In the genomic region with DNA sequence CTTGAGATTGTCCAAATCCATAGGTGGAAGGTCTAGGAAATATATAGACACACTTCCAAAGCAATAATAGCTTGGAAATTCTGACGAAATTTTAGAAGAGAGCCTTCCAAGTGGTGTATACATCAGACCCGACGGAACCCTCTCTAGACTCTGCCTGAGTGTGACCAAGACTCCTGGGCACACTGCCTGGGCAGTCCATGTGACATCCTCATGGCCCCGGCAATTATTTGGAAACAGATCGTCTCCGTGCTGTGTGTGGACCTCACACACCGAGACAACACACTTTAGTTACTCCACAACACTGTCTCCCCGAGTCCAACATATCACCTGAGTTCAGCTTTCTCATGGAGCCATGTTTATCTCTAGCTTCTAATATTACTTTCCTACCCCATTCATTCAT, we compare ENCODE assay signal across 1 cellular context. TPM values are rescaled to one million over a fixed set of nuclear protein-coding genes. Genes with fewer than 3 reads are reported as not detected.
"Had no signal": no experiment of that assay in that cellular context is flagged by ENCODE, and none has a peak within 500 bp of the region (broad histone marks: within the 10 kb centered on the region; RNA-seq: fewer than 3 reads in every experiment).

No MANE protein-coding gene starts in this region.

RNA-seq across cellular contexts. Expression of a gene that starts 42.3 kb away (rescaled TPM):
- total RNA-seq: GM12878 had no signal
